In genomic region chr3:110646496-110646895, GRCh38 we compare ENCODE assay signal across 24 cellular contexts.
DNase-seq lines count a peak whose midpoint lies in the region; ATAC-seq and TF ChIP-seq lines count a peak whose summit lies in the region.
"Had no signal": no experiment of that assay in that cellular context is flagged by ENCODE, and none has a peak within 500 bp of the region (broad histone marks: within the 10 kb centered on the region; RNA-seq: fewer than 3 reads in every experiment).

No MANE protein-coding gene starts in this region.

- H2AFZ ChIP-seq in osteoblast (ENCODE audit: low read length): peak overlapping the region; percentile 60
- H2AFZ ChIP-seq: PC-9 had no signal

- H3K36me3 ChIP-seq in osteoblast (ENCODE audit: insufficient read depth, low read length): no peaks in the 10 kb centered on the region
- H3K36me3 ChIP-seq: SJCRH30 had no signal

- ATAC-seq in HG02840 (IDR thresholded peaks at IDR 0.05; ENCODE audit: low FRiP score, unreplicated experiment): no peak
- ATAC-seq: HCT116, Right ventricle myocardium inferior had no signal

- no peaks in the 10 kb centered on the region for H3K4me1 ChIP-seq in osteoblast (ENCODE audit: insufficient read depth, low read length)
- H3K4me1 ChIP-seq: SJCRH30 had no signal

- no peak overlapping the region for H3K27ac ChIP-seq in osteoblast (ENCODE audit: low read depth, low read length)
- H3K27ac ChIP-seq: 22Rv1, HL-60, PC-9, SJCRH30 had no signal

- TF ChIP-seq CTCF in AG10803 (conservative IDR thresholded peaks at IDR 0.05; ENCODE audit: low read length) (no peak), osteoblast (IDR thresholded peaks at IDR 0.05; ENCODE audit: extremely low read depth, low read depth, low read length) (no peak)

- no peaks in the 10 kb centered on the region for H4K20me1 ChIP-seq in osteoblast (ENCODE audit: insufficient read depth, low read length)

- H3K4me3 ChIP-seq in AG10803 (ENCODE audit: low read length) (no peak overlapping the region), osteoblast (ENCODE audit: insufficient read depth, low read length) (no peak overlapping the region)
- H3K4me3 ChIP-seq: PC-9, SJCRH30 had no signal

- H3K79me2 ChIP-seq in osteoblast (ENCODE audit: insufficient read depth, low read length): no peaks in the 10 kb centered on the region

- H3K9me3 ChIP-seq in osteoblast (ENCODE audit: low read depth, low read length): no peaks in the 10 kb centered on the region
- H3K9me3 ChIP-seq: SJCRH30 had no signal

- no peak overlapping the region for H3K4me2 ChIP-seq in osteoblast (ENCODE audit: insufficient read depth, low read length)
- H3K4me2 ChIP-seq: PC-9 had no signal

- H3K27me3 ChIP-seq in osteoblast (ENCODE audit: insufficient read depth, low read length): no peaks in the 10 kb centered on the region
- H3K27me3 ChIP-seq: SJCRH30 had no signal

- DNase-seq in AG10803 (ENCODE audit: low read depth): peak; percentile 8
- peak; percentile 9 for DNase-seq in OCI-M1 (lab: John Stamatoyannopoulos, UW)
- DNase-seq in fibroblast of gingiva (ENCODE audit: low read depth): peak; percentile 54
- DNase-seq in osteoblast (ENCODE audit: insufficient read length, low spot score, missing footprints): no peak
- no peak for DNase-seq in AML-193 (lab: John Stamatoyannopoulos, UW)
- DNase-seq in NCI-H2171 treated with DMSO at 0.1 percent for 48 hours (lab: John Stamatoyannopoulos, UW): no peak
- DNase-seq: Calu3; DMS79 treated with DMSO at 0.1 percent for 48 hours; GF-D8; Karpas-422; NCI-H1105; NCI-H146; NCI-H2029; NCI-H446 treated with DMSO at 0.1 percent for 48 hours; NCI-H526; NCI-H82; NK-92 treated with Interleukin-12 subunit alpha and Interleukin-12 subunit beta, amount 100 ng/mL, for 24 hours; PC-9; SJCRH30 had no signal

Comparison
In these comparisons a context has a peak if more than half of its experiments do, and no peak if none do; other contexts are left out.
1. DNase-seq: peak in AG10803 (single experiment), OCI-M1 (single experiment) and fibroblast of gingiva (single experiment); none in osteoblast (single experiment), AML-193 (0 of 2) and NCI-H2171 treated with DMSO at 0.1 percent for 48 hours (single experiment).